Comparison of ENCODE assay signal across 8 cellular contexts in genomic region chr12:121578230-121579189, GRCh38. TPM values are rescaled to one million over a fixed set of nuclear protein-coding genes. Genes with fewer than 3 reads are reported as not detected.
A peak's percentile ranks its signal among the peaks of the same experiment; 100 is the strongest.
DNase-seq lines count a peak whose midpoint lies in the region; ATAC-seq and TF ChIP-seq lines count a peak whose summit lies in the region.

No MANE protein-coding gene starts in this region.

- H3K27me3 ChIP-seq in SU-DHL-6 (ENCODE audit: low read length): no peaks in the 10 kb centered on the region
- H3K27me3 ChIP-seq in effector memory CD4-positive, alpha-beta T cell (replicated peaks; ENCODE audit: control insufficient read depth, insufficient read depth, low read length, poor library complexity, severe bottlenecking): no peaks in the 10 kb centered on the region
- no peaks in the 10 kb centered on the region for H3K27me3 ChIP-seq in mononuclear cell (ENCODE audit: insufficient read depth, low read length)
- H3K27me3 ChIP-seq in vagina: no peaks in the 10 kb centered on the region

- TF ChIP-seq CTCF in SU-DHL-6 (IDR thresholded peaks at IDR 0.05; ENCODE audit: insufficient read depth, low read length, poor library complexity, severe bottlenecking) (no peak), vagina (IDR thresholded peaks at IDR 0.05) (no peak)

- no peak overlapping the region for H3K27ac ChIP-seq in SU-DHL-6 (ENCODE audit: low read depth, low read length)
- peak overlapping the region; percentile 81 for H3K27ac ChIP-seq in effector memory CD4-positive, alpha-beta T cell (ENCODE audit: insufficient read depth, low read length, poor library complexity, severe bottlenecking)
- H3K27ac ChIP-seq in vagina: peak overlapping the region; percentile 86

- peak overlapping the region; percentile 63 for H3K9ac ChIP-seq in SU-DHL-6 (ENCODE audit: low read length)

- H3K79me2 ChIP-seq in SU-DHL-6 (ENCODE audit: insufficient read depth, low read length): no peaks in the 10 kb centered on the region

- no peak for ATAC-seq in GM19395 (IDR thresholded peaks at IDR 0.05; ENCODE audit: unreplicated experiment)

- H3F3A ChIP-seq in SU-DHL-6 (ENCODE audit: insufficient read depth): no peaks in the 10 kb centered on the region

- peak overlapping the region; percentile 89 for H3K4me2 ChIP-seq in SU-DHL-6 (ENCODE audit: low read depth, low read length, poor library complexity, severe bottlenecking)

- no peak for TF ChIP-seq POLR2A in vagina (IDR thresholded peaks at IDR 0.05)

- H3K36me3 ChIP-seq in SU-DHL-6 (ENCODE audit: low read length) (no peaks in the 10 kb centered on the region), vagina (no peaks in the 10 kb centered on the region)
- H3K36me3 ChIP-seq in effector memory CD4-positive, alpha-beta T cell (ENCODE audit: control insufficient read depth, insufficient read depth, low read length): peaks cover 25% of the 10 kb centered on the region

- H3K4me1 ChIP-seq in effector memory CD4-positive, alpha-beta T cell (ENCODE audit: control insufficient read depth, insufficient read depth, low read length, poor library complexity, severe bottlenecking): peaks cover 39% of the 10 kb centered on the region
- H3K4me1 ChIP-seq in mononuclear cell (ENCODE audit: insufficient read depth, low read length): peaks cover 49% of the 10 kb centered on the region
- peaks cover 59% of the 10 kb centered on the region for H3K4me1 ChIP-seq in vagina

- peak overlapping the region; percentile 80 for H2AFZ ChIP-seq in SU-DHL-6 (ENCODE audit: low read depth, low read length, severe bottlenecking)

- no peaks in the 10 kb centered on the region for H4K20me1 ChIP-seq in SU-DHL-6 (ENCODE audit: low read depth, low read length)

- intact Hi-C loops in vagina (cut with DNase I): no loop called here

- H3K9me3 ChIP-seq in SU-DHL-6 (ENCODE audit: insufficient read depth, low read length) (no peaks in the 10 kb centered on the region), mononuclear cell (ENCODE audit: low read depth, low read length) (no peaks in the 10 kb centered on the region), vagina (no peaks in the 10 kb centered on the region)
- H3K9me3 ChIP-seq in effector memory CD4-positive, alpha-beta T cell (ENCODE audit: control insufficient read depth, low read length): no peaks in the 10 kb centered on the region

- no peaks in the 10 kb centered on the region for H3K9me2 ChIP-seq in SU-DHL-6 (replicated peaks; ENCODE audit: insufficient read depth, low read length)

- peak overlapping the region; percentile 56 for H3K4me3 ChIP-seq in SU-DHL-6 (ENCODE audit: insufficient read depth, low read length, poor library complexity, severe bottlenecking)
- H3K4me3 ChIP-seq in effector memory CD4-positive, alpha-beta T cell (ENCODE audit: insufficient read depth, low read depth, low read length, poor library complexity, severe bottlenecking): peak overlapping the region; percentile 72
- H3K4me3 ChIP-seq in mononuclear cell (ENCODE audit: low read length): peak overlapping the region; percentile 75
- peak overlapping the region; percentile 54 to 74 for H3K4me3 ChIP-seq in vagina

- in situ Hi-C loops in G401 (cut with HindIII; ENCODE audit: low sequenced_read_pairs): no loop called here

- DNase-seq in G401 (ENCODE audit: low spot score) (peak; percentile 58), vagina (ENCODE audit: extremely low spot score in 2 of 2) (no peak), NCI-H1092 (lab: John Stamatoyannopoulos, UW) (no peak), SIG-M5 treated with dmso at 0.1 percent for 504 hours (lab: John Stamatoyannopoulos, UW; ENCODE audit: unreplicated experiment) (no peak)
- no peak for DNase-seq in effector memory CD4-positive, alpha-beta T cell

RNA-seq across cellular contexts. Expression of gene KDM2B, which starts 2.3 kb away (rescaled TPM):
- 43.8 and 73.4 TPM in 2 replicates for total RNA-seq in G401 (2014; rRNA removed; shearing (Covaris generic))
- total RNA-seq in mononuclear cell (63.7 TPM), vagina (18.9 TPM)

RNA-seq across cellular contexts. Expression of gene ORAI1, which starts 47.8 kb away (rescaled TPM):
- 22.3 and 27.4 TPM in 2 replicates for total RNA-seq in G401 (2014; rRNA removed; shearing (Covaris generic))
- 31.3 TPM for total RNA-seq in mononuclear cell
- 18.2 TPM for total RNA-seq in vagina
